1 cellular context compared by ENCODE assay signal in genomic region chr16:4324479-4324868, GRCh38.
TF ChIP-seq lines count a peak whose summit lies in the region.

No MANE protein-coding gene starts in this region.

TF ChIP-seq in HEK293, 187 proteins besides CTCF, POLR2A, EP300 and RAD21:
- peak; percentile 91 for TF ChIP-seq ZNF664 (tag by site-specific recombination; IDR thresholded peaks at IDR 0.05)
- no peak for TF ChIP-seq ZNF23 (tag by site-specific recombination; IDR thresholded peaks at IDR 0.05; ENCODE audit: borderline replicate concordance)
- TF ChIP-seq GLIS2 (tag by site-specific recombination; IDR thresholded peaks at IDR 0.05), result no peak
- TF ChIP-seq ZNF692 (tag by site-specific recombination; IDR thresholded peaks at IDR 0.05), result no peak
- no peak for TF ChIP-seq GLI2 (tag by site-specific recombination; IDR thresholded peaks at IDR 0.05; ENCODE audit: borderline replicate concordance, low read depth)
- TF ChIP-seq ZNF560 (tag by site-specific recombination; IDR thresholded peaks at IDR 0.05; ENCODE audit: borderline replicate concordance), result no peak
- no peak for TF ChIP-seq ZSCAN5A (tag by site-specific recombination; IDR thresholded peaks at IDR 0.05)
